Comparison of ENCODE assay signal across 5 cellular contexts in genomic region chr7:81843657-81844056, GRCh38.
A peak's percentile ranks its signal among the peaks of the same experiment; 100 is the strongest.
DNase-seq lines count a peak whose midpoint lies in the region; ATAC-seq, FAIRE-seq and TF ChIP-seq lines count a peak whose summit lies in the region.
"Not testable (repeated sequence)": the region's sequence is repeated elsewhere in the genome, so short reads cannot be mapped to it uniquely, and the experiment has no call there.

No MANE protein-coding gene starts in this region.

- not testable (repeated sequence) for H3K23me2 ChIP-seq in H1 (ENCODE audit: low read depth, low read length)

- peak overlapping the region in 8 of 11 experiments; percentile 18 to 99 (median 99); a peak in 13 of 22 replicates for H3K27ac ChIP-seq in BLaER1 treated with 17β-estradiol and CSF1 and Interleukin-3, amounts not matched to agents 10 nM and 100 nM
- not testable (repeated sequence) for H3K27ac ChIP-seq in HEK293 (ENCODE audit: extremely low read depth, low read depth, low read length); K562 (ENCODE audit: extremely low read depth, low read depth, low read length); H1 (ENCODE audit: low read depth, low read length)

- not testable (repeated sequence) for H3K27me3 Mint-ChIP-seq in stimulated activated naive B cell treated with anti-CD40 and anti-IgM and Interleukin-4, amounts not matched to agents 10 μg/mL and 1 μg/mL and 100 μg/mL, for 72 hours

- not testable (repeated sequence) for BruUV-seq in K562 (replicated peaks; lab: Mats Ljungman, UMichigan)

- not testable (repeated sequence) for H3K4me2 ChIP-seq in BLaER1 treated with 17β-estradiol and CSF1 and Interleukin-3, amounts not matched to agents 10 nM and 100 nM; K562 (ENCODE audit: insufficient read depth, low read length); H1 (ENCODE audit: insufficient read depth in 1 of 2, low read depth in 2 of 2, low read length in 2 of 2)

- not testable (repeated sequence) for H2BK12ac ChIP-seq in H1 (ENCODE audit: low read depth, low read length)

- ATAC-seq in K562; stimulated activated naive B cell treated with anti-CD40 and anti-IgM and Interleukin-4, amounts not matched to agents 10 μg/mL and 1 μg/mL and 100 μg/mL, for 72 hours (replicated peaks): not testable (repeated sequence)

- H3K36me3 Mint-ChIP-seq in stimulated activated naive B cell treated with anti-CD40 and anti-IgM and Interleukin-4, amounts not matched to agents 10 μg/mL and 1 μg/mL and 100 μg/mL, for 72 hours = not testable (repeated sequence)

- TF ChIP-seq EP300 in K562 (IDR thresholded peaks at IDR 0.05; ENCODE audit: low read length); H1 (IDR thresholded peaks at IDR 0.05; ENCODE audit: borderline replicate concordance in 1 of 2, low read depth in 2 of 2, low read length in 2 of 2): not testable (repeated sequence)

- peaks cover 11 to 22% of the 10 kb centered on the region in 2 donors for H3K4me1 Mint-ChIP-seq in stimulated activated naive B cell treated with anti-CD40 and anti-IgM and Interleukin-4, amounts not matched to agents 10 μg/mL and 1 μg/mL and 100 μg/mL, for 72 hours

- not testable (repeated sequence) for H2AK5ac ChIP-seq in H1 (ENCODE audit: low read depth, low read length)

- peak overlapping the region; percentile 20 for H3K27ac Mint-ChIP-seq in stimulated activated naive B cell treated with anti-CD40 and anti-IgM and Interleukin-4, amounts not matched to agents 10 μg/mL and 1 μg/mL and 100 μg/mL, for 72 hours

- not testable (repeated sequence) for H3K18ac ChIP-seq in H1 (ENCODE audit: extremely low read depth, low read length)

- not testable (repeated sequence) for TF ChIP-seq CTCF in HEK293 (tag by site-specific recombination; IDR thresholded peaks at IDR 0.05); K562 (IDR thresholded peaks at IDR 0.05 in 2 of 3, conservative IDR thresholded peaks at IDR 0.05 in 1 of 3; ENCODE audit: insufficient read depth in 2 of 3, low read depth in 1 of 3, low read length in 3 of 3); H1 (IDR thresholded peaks at IDR 0.05; ENCODE audit: control extremely low read depth in 1 of 3, insufficient read depth in 1 of 3, low read depth in 1 of 3, low read length in 3 of 3)

- not testable (repeated sequence) for H3K23ac ChIP-seq in H1 (ENCODE audit: insufficient read length)

- intact Hi-C loops in K562 (cut with micrococcal nuclease) = not testable (repeated sequence)

- not testable (repeated sequence) for H4K91ac ChIP-seq in H1 (replicated peaks; ENCODE audit: insufficient read length, low read length)

- POLR2A ChIA-PET in HEK293 (lab: Yijun Ruan, JAX); K562 (lab: Yijun Ruan, JAX); H1 (lab: Charles Lee; ENCODE audit: partially characterized antibody): not testable (repeated sequence)

- H3K9me3 Mint-ChIP-seq in stimulated activated naive B cell treated with anti-CD40 and anti-IgM and Interleukin-4, amounts not matched to agents 10 μg/mL and 1 μg/mL and 100 μg/mL, for 72 hours = not testable (repeated sequence)

- in situ Hi-C loops in K562 (cut with MboI) = not testable (repeated sequence)

- H3K4me3 Mint-ChIP-seq in stimulated activated naive B cell treated with anti-CD40 and anti-IgM and Interleukin-4, amounts not matched to agents 10 μg/mL and 1 μg/mL and 100 μg/mL, for 72 hours = not testable (repeated sequence)

- not testable (repeated sequence) for H3K14ac ChIP-seq in H1 (ENCODE audit: insufficient read length)

- not testable (repeated sequence) for H3K9me1 ChIP-seq in K562 (ENCODE audit: control insufficient read depth, insufficient read depth, low read length)

- H2AFZ ChIP-seq in K562 (ENCODE audit: low read depth, low read length); H1 (ENCODE audit: low read length): not testable (repeated sequence)

- not testable (repeated sequence) for H3K27me3 ChIP-seq in BLaER1 treated with 17β-estradiol and CSF1 and Interleukin-3, amounts not matched to agents 10 nM and 100 nM; K562 (ENCODE audit: control insufficient read depth in 2 of 2, insufficient read depth in 2 of 2, low read length in 2 of 2); H1 (replicated peaks in 1 of 4; ENCODE audit: control insufficient read depth in 3 of 4, extremely low read depth in 1 of 4, insufficient read depth in 3 of 4, low read length in 3 of 4)

- not testable (repeated sequence) for H2BK20ac ChIP-seq in H1 (ENCODE audit: low read length)

- H3K79me2 ChIP-seq in K562 (ENCODE audit: control insufficient read depth, insufficient read depth, low read length); H1 (ENCODE audit: control insufficient read depth in 1 of 2, insufficient read depth in 2 of 2, low read length in 2 of 2): not testable (repeated sequence)

- H2BK120ac ChIP-seq in H1 (replicated peaks; ENCODE audit: low read depth, low read length) = not testable (repeated sequence)

- 3% methylated on average over 2 of the region's 2 CpGs for WGBS in K562 (ENCODE audit: insufficient coverage, low coverage, missing lambda C conversion rate)
- WGBS in H1 (ENCODE audit: extremely low coverage in 1 of 2, insufficient coverage in 1 of 2, insufficient read length in 1 of 2, insufficient replicate concordance in 2 of 2, low coverage in 1 of 2, low lambda C conversion rate in 2 of 2, missing lambda C conversion rate in 1 of 2), 2 experiments = 100% methylated on average over 2 of the region's 2 CpGs; no CpG with 5 or more reads in 1 of the 2 experiments

- H4K20me1 ChIP-seq in BLaER1 treated with 17β-estradiol and CSF1 and Interleukin-3, amounts not matched to agents 10 nM and 100 nM; K562 (replicated peaks; ENCODE audit: control insufficient read depth, insufficient read depth, low read length); H1 (replicated peaks in 1 of 2; ENCODE audit: control insufficient read depth in 1 of 2, insufficient read depth in 2 of 2, low read length in 2 of 2): not testable (repeated sequence)

- H2BK5ac ChIP-seq in H1 (ENCODE audit: low read depth, low read length) = not testable (repeated sequence)

- H2BK15ac ChIP-seq in H1 (ENCODE audit: low read length) = not testable (repeated sequence)

- CTCF ChIA-PET in HEK293 (lab: Yijun Ruan, JAX); K562 (lab: Yijun Ruan, JAX; ENCODE audit: low intra/inter-chr PET ratio); H1 (lab: Charles Lee; ENCODE audit: partially characterized antibody): not testable (repeated sequence)

- H3K9ac ChIP-seq in BLaER1 treated with 17β-estradiol and CSF1 and Interleukin-3, amounts not matched to agents 10 nM and 100 nM; K562 (ENCODE audit: insufficient read depth in 1 of 2, low read depth in 2 of 2, low read length in 2 of 2); H1 (replicated peaks in 1 of 4; ENCODE audit: extremely low read depth in 1 of 4, low read depth in 3 of 4, low read length in 3 of 4): not testable (repeated sequence)

- H3K9me3 ChIP-seq in BLaER1 treated with 17β-estradiol and CSF1 and Interleukin-3, amounts not matched to agents 10 nM and 100 nM (replicated peaks in 1 of 11) = peaks cover 22 to 64% (median 50%) of the 10 kb centered on the region in 11 experiments
- not testable (repeated sequence) for H3K9me3 ChIP-seq in HEK293 (ENCODE audit: control insufficient read depth, insufficient read depth, low read depth, low read length); K562 (replicated peaks; ENCODE audit: control insufficient read depth, insufficient read depth, low read depth, low read length); H1 (ENCODE audit: insufficient read depth in 2 of 2, low read depth in 1 of 2, low read length in 1 of 2)

- not testable (repeated sequence) for TF ChIP-seq RAD21 in K562 (CRISPR knock-in tag; conservative IDR thresholded peaks at IDR 0.05 in 1 of 2, IDR thresholded peaks at IDR 0.05 in 1 of 2); H1 (IDR thresholded peaks at IDR 0.05 in 1 of 2, conservative IDR thresholded peaks at IDR 0.05 in 1 of 2; ENCODE audit: low read depth in 2 of 2, low read length in 2 of 2)

- H3K4me3 ChIP-seq in BLaER1 treated with 17β-estradiol and CSF1 and Interleukin-3, amounts not matched to agents 10 nM and 100 nM = peak overlapping the region in 1 of 10 experiments; percentile 26; a peak in 2 of 20 replicates
- not testable (repeated sequence) for H3K4me3 ChIP-seq in HEK293 (ENCODE audit: low read depth, low read length); K562; H1 (ENCODE audit: extremely low read depth in 1 of 4, insufficient read depth in 2 of 4, low read depth in 3 of 4, low read length in 4 of 4)

- H3K4ac ChIP-seq in H1 (replicated peaks; ENCODE audit: insufficient read length, low read depth, low read length) = not testable (repeated sequence)

- not testable (repeated sequence) for H4K5ac ChIP-seq in H1 (ENCODE audit: insufficient read length, low read depth, low read length)

- H3K36me3 ChIP-seq in BLaER1 treated with 17β-estradiol and CSF1 and Interleukin-3, amounts not matched to agents 10 nM and 100 nM; HEK293 (ENCODE audit: control insufficient read depth in 2 of 2, insufficient read depth in 1 of 2, low read length in 2 of 2); K562 (ENCODE audit: control insufficient read depth, insufficient read depth, low read length); H1 (ENCODE audit: control insufficient read depth in 2 of 4, insufficient read depth in 4 of 4, low read length in 3 of 4): not testable (repeated sequence)

- not testable (repeated sequence) for TF ChIP-seq POLR2A in K562 (conservative IDR thresholded peaks at IDR 0.05); H1 (IDR thresholded peaks at IDR 0.05; ENCODE audit: control extremely low read depth in 1 of 2, low read depth in 2 of 2, low read length in 2 of 2)

- not testable (repeated sequence) for DNase-seq in K562 (ENCODE audit: extremely low read depth in 1 of 4, low spot score in 3 of 4); H1 (ENCODE audit: low read depth in 1 of 2, low spot score in 2 of 2); stimulated activated naive B cell treated with anti-CD40 and anti-IgM and Interleukin-4, amounts not matched to agents 10 μg/mL and 1 μg/mL and 100 μg/mL, for 72 hours

- not testable (repeated sequence) for H4K8ac ChIP-seq in H1 (ENCODE audit: extremely low read depth, insufficient read depth, low read length)

- not testable (repeated sequence) for H3K79me1 ChIP-seq in H1 (ENCODE audit: low read depth, low read length)

- not testable (repeated sequence) for H3K56ac ChIP-seq in H1 (replicated peaks; ENCODE audit: insufficient read length, low read depth, low read length)

- peaks cover 28 to 60% (median 35%) of the 10 kb centered on the region in 10 experiments for H3K4me1 ChIP-seq in BLaER1 treated with 17β-estradiol and CSF1 and Interleukin-3, amounts not matched to agents 10 nM and 100 nM
- H3K4me1 ChIP-seq in HEK293 (ENCODE audit: control insufficient read depth, insufficient read depth, low read length); K562 (replicated peaks in 1 of 2; ENCODE audit: control insufficient read depth in 2 of 2, insufficient read depth in 2 of 2, low read length in 2 of 2); H1 (replicated peaks in 1 of 4; ENCODE audit: control insufficient read depth in 3 of 4, insufficient read depth in 4 of 4, low read length in 3 of 4): not testable (repeated sequence)

- FAIRE-seq in K562 (lab: Jason Lieb, UNC); H1 (lab: Jason Lieb, UNC): not testable (repeated sequence)
